In the genomic region with DNA sequence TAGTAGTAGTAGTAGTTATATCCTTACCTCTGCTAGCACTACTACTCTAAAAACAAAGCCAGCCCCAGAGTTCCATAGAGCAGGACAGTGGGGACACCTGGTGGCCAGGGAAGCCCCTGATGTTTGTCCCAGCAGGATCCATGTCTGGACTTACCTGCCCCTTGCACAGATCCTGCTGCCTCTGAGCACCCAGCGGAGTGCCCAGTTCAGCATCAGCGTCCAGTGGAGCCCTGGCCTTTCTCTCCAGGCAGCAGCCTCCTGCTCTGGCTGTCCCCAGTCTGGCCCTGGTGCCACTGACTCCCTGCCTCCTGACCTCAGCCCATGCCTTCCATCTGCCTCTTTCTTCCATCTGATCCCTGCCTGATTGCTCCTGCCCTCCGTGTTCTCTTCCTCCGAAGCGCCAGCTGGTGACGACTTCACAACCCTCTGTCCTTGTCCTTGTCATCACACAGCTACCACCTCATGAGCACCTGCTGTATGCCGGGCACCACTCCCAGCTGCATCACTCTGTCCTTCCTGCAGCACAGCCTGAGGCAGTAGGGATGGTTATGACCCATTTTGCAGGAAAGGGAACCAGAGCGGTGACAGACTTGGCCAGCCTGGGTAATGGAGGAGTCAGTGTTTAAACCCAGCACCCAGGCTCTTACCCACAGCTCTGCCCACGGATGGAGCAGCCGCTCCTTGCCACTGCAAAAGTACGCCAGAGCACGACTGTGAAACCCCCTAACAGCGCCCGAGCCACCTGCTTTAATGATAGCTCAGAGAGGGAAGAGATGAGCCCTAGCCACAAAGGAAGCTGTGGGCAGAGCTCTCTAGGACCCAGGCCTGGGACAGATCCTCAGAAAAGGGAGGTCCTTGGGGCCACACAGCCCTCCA, we compare ENCODE assay signal across 8 cellular contexts.
DNase-seq lines count a peak whose midpoint lies in the region; ATAC-seq and TF ChIP-seq lines count a peak whose summit lies in the region.

No MANE protein-coding gene starts in this region.

- ATAC-seq in HG03442 (IDR thresholded peaks at IDR 0.05; ENCODE audit: unreplicated experiment), result no peak

- peak; percentile 51 for TF ChIP-seq CTCF in NB4 (IDR thresholded peaks at IDR 0.05; ENCODE audit: low read depth, low read length)

- no peak overlapping the region for H3K4me3 ChIP-seq in NB4 (ENCODE audit: low read depth, low read length)

- peak; percentile 40 for DNase-seq in DMS79 (lab: John Stamatoyannopoulos, UW)
- peak; percentile 58 for DNase-seq in NB4 (ENCODE audit: low read depth)
- peak in 4 of 5 donors; percentile 27 to 62 (median 46) for DNase-seq in T-helper 1 cell
- DNase-seq in astrocyte of the hippocampus (ENCODE audit: low read depth, low spot score), result peak; percentile 69
- peak; percentile 41 for DNase-seq in iris pigment epithelial cell (ENCODE audit: low read depth)
- peak; percentile 67 for DNase-seq in stimulated activated CD4-positive, alpha-beta T cell treated with anti-CD3 and anti-CD28 coated beads, Interleukin-4, amount 100 ng/mL, for 1 hour
- no peak for DNase-seq in NCI-H187 treated with DMSO at 0.1 percent for 48 hours (lab: John Stamatoyannopoulos, UW)

- TF ChIP-seq POLR2A in NB4 (IDR thresholded peaks at IDR 0.05; ENCODE audit: extremely low read depth, insufficient read length), result no peak
